2 cellular contexts compared by ENCODE assay signal in genomic region chr16:79386299-79386698, GRCh38.
TF ChIP-seq lines count a peak whose summit lies in the region.

No MANE protein-coding gene starts in this region.

TF ChIP-seq in WTC11, 78 proteins besides CTCF, POLR2A, EP300 and RAD21:
- TF ChIP-seq ZNF121 (CRISPR knock-in tag; IDR thresholded peaks at IDR 0.05) (0 out of 2 replicates have a peak, but pooled peaks have one; percentile 40), ELF4 (CRISPR knock-in tag; IDR thresholded peaks at IDR 0.05; ENCODE audit: low read depth) (no peak)

TF ChIP-seq in K562, 482 proteins besides CTCF, POLR2A, EP300 and RAD21:
- TF ChIP-seq TFE3 (CRISPR knock-in tag; IDR thresholded peaks at IDR 0.05) (peak; percentile 79), USF2 (CRISPR knock-in tag; IDR thresholded peaks at IDR 0.05) (peak; percentile 74), ATF6 (CRISPR knock-in tag; IDR thresholded peaks at IDR 0.05) (no peak), HEY1 (CRISPR knock-in tag; IDR thresholded peaks at IDR 0.05; ENCODE audit: borderline replicate concordance) (no peak), ZFX (CRISPR knock-in tag; IDR thresholded peaks at IDR 0.05) (no peak), BHLHE40 (IDR thresholded peaks at IDR 0.05; ENCODE audit: low read length) (peak; percentile 55; the same call in 1 of the 2 replicates), EGR1 (conservative IDR thresholded peaks at IDR 0.05) (peak; percentile 69), MYC (IDR thresholded peaks at IDR 0.05; ENCODE audit: low read depth, low read length) (no peak), MYC (CRISPR knock-in tag; IDR thresholded peaks at IDR 0.05; ENCODE audit: borderline replicate concordance, low read depth) (no peak), RAD51 (IDR thresholded peaks at IDR 0.05; ENCODE audit: borderline replicate concordance, low read depth) (peak; percentile 55; the same call in 1 of the 2 replicates), CAMTA2 (CRISPR knock-in tag; conservative IDR thresholded peaks at IDR 0.05) (no peak), PHB2 (IDR thresholded peaks at IDR 0.05; ENCODE audit: low read depth) (no peak), HLTF (IDR thresholded peaks at IDR 0.05) (no peak), ZNF354B (CRISPR knock-in tag; IDR thresholded peaks at IDR 0.05) (no peak), JUNB (CRISPR knock-in tag; conservative IDR thresholded peaks at IDR 0.05) (no peak), PURB (CRISPR knock-in tag; IDR thresholded peaks at IDR 0.05; ENCODE audit: low read depth) (no peak)
TF ChIP-seq in K562: peak in this region for 5.
